ENCODE assay signal across 11 cellular contexts in the genomic region with DNA sequence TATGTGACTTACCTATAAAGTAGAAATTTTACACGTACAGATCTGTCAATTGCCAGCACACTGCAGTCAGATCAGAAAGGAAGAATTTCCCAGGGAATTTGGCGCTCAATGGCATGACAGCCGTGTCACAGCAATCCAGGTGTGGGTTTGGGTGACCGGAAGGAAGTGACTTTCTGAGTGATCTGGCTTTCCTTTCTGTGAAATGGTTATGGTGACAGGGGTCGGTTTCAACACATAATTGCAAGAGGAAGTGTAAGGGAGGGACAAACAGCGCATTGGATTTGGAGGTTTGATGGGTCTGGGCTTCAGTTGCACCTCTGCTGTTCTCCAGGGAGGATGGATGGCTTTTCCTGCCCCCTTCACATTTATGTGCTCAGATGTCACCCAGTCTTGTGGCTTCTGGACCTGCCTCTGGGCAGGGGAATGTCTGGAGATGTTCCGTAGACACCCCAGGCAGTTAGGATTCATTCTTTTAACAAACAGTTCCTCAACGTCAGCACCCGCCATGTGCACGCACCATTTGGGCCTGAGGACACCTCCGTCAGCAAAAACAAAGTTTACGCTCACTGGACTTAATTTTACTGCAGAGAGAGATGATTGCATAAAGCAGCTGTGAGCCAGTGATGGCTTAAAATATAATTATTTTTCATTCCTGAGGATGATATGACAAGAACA. TPM values are rescaled to one million over a fixed set of nuclear protein-coding genes. Genes with fewer than 3 reads are reported as not detected.
DNase-seq lines count a peak whose midpoint lies in the region; ATAC-seq and TF ChIP-seq lines count a peak whose summit lies in the region.
"Had no signal": no experiment of that assay in that cellular context is flagged by ENCODE, and none has a peak within 500 bp of the region (broad histone marks: within the 10 kb centered on the region; RNA-seq: fewer than 3 reads in every experiment).

No MANE protein-coding gene starts in this region.

- H3K27me3 Mint-ChIP-seq in activated T-cell treated with anti-CD3 and anti-CD28 coated beads, Interleukin-2, amount 50 U/mL, for 72 hours (ENCODE audit: low read depth), result no peaks in the 10 kb centered on the region

- DNase-seq in activated T-cell treated with anti-CD3 and anti-CD28 coated beads, Interleukin-2, amount 50 U/mL, for 72 hours, result no peak
- no peak for DNase-seq in activated T-cell treated with anti-CD3 and anti-CD28 coated beads, Interleukin-2, amount 50 U/mL, for 48 hours
- DNase-seq in NOMO-1 treated with DMSO at 0.1 percent for 48 hours (lab: John Stamatoyannopoulos, UW; ENCODE audit: unreplicated experiment) (peak; percentile 65), fibroblast of villous mesenchyme (ENCODE audit: low read depth) (peak; percentile 96), stomach (no peak), NCI-H1105 (lab: John Stamatoyannopoulos, UW) (no peak), DMS153 treated with DMSO at 0.1 percent for 48 hours (lab: John Stamatoyannopoulos, UW; ENCODE audit: unreplicated experiment) (no peak), ascending aorta (ENCODE audit: low spot score in 2 of 2) (no peak)
- DNase-seq: MG63, NCI-H526, SJCRH30 had no signal

- intact Hi-C loops in stomach (cut with DNase I; ENCODE audit: low total_unique reads), result no loop called here
- intact Hi-C loops in ascending aorta (cut with DNase I), result no loop called here

- TF ChIP-seq CTCF in fibroblast of villous mesenchyme (IDR thresholded peaks at IDR 0.05; ENCODE audit: insufficient read depth, low read depth, low read length) (no peak), stomach (IDR thresholded peaks at IDR 0.05) (no peak), ascending aorta (IDR thresholded peaks at IDR 0.05) (no peak)

- peak; percentile 53 for TF ChIP-seq EP300 in stomach (IDR thresholded peaks at IDR 0.05)

- H3K4me1 Mint-ChIP-seq in activated T-cell treated with anti-CD3 and anti-CD28 coated beads, Interleukin-2, amount 50 U/mL, for 72 hours (ENCODE audit: low read depth), result peaks cover 79% of the 10 kb centered on the region

- whole genome bisulfite sequencing in stomach, 5 donors, result 75 to 81% (median 77%) methylated on average over 12 of the region's 12 CpGs

- TF ChIP-seq POLR2A in stomach (IDR thresholded peaks at IDR 0.05), result no peak

- no peaks in the 10 kb centered on the region for H3K9me3 Mint-ChIP-seq in activated T-cell treated with anti-CD3 and anti-CD28 coated beads, Interleukin-2, amount 50 U/mL, for 72 hours

- H3K36me3 Mint-ChIP-seq in activated T-cell treated with anti-CD3 and anti-CD28 coated beads, Interleukin-2, amount 50 U/mL, for 72 hours (ENCODE audit: insufficient read depth in 2 of 2), result peaks cover 4 to 19% of the 10 kb centered on the region in 2 donors

- no peak overlapping the region for H3K4me3 ChIP-seq in fibroblast of villous mesenchyme (ENCODE audit: low read depth, low read length)
- no peak overlapping the region for H3K4me3 ChIP-seq in stomach
- H3K4me3 ChIP-seq in ascending aorta, result no peak overlapping the region
- H3K4me3 ChIP-seq: MG63, SJCRH30 had no signal

- peaks cover 0 to 19% (median 7%) of the 10 kb centered on the region in 4 donors for H3K36me3 ChIP-seq in stomach
- no peaks in the 10 kb centered on the region for H3K36me3 ChIP-seq in ascending aorta
- H3K36me3 ChIP-seq: MG63, SJCRH30 had no signal

- H3K4me1 ChIP-seq in stomach, result peaks cover 25 to 83% (median 43%) of the 10 kb centered on the region in 4 donors
- peaks cover 0 to 8% of the 10 kb centered on the region in 2 donors for H3K4me1 ChIP-seq in ascending aorta
- H3K4me1 ChIP-seq: SJCRH30 had no signal

- peak overlapping the region; percentile 79 for H3K27ac Mint-ChIP-seq in activated T-cell treated with anti-CD3 and anti-CD28 coated beads, Interleukin-2, amount 50 U/mL, for 72 hours

- ATAC-seq in activated T-cell treated with anti-CD3 and anti-CD28 coated beads, Interleukin-2, amount 50 U/mL, for 72 hours (replicated peaks in 1 of 2), result no peak

- H3K27me3 ChIP-seq in stomach, result no peaks in the 10 kb centered on the region
- no peaks in the 10 kb centered on the region for H3K27me3 ChIP-seq in ascending aorta
- H3K27me3 ChIP-seq: MG63, SJCRH30 had no signal

- H3K9me3 ChIP-seq in stomach, result no peaks in the 10 kb centered on the region
- H3K9me3 ChIP-seq in ascending aorta, result no peaks in the 10 kb centered on the region
- H3K9me3 ChIP-seq: MG63, SJCRH30 had no signal

- H3K27ac ChIP-seq in stomach, result peak overlapping the region in 4 of 5 donors; percentile 34 to 91 (median 76)
- H3K27ac ChIP-seq in ascending aorta, result no peak overlapping the region
- H3K27ac ChIP-seq: SJCRH30 had no signal

- peak overlapping the region in 1 of 2 donors; percentile 33 for H3K4me3 Mint-ChIP-seq in activated T-cell treated with anti-CD3 and anti-CD28 coated beads, Interleukin-2, amount 50 U/mL, for 72 hours

RNA-seq across cellular contexts. Expression of a gene that starts 37.1 kb away (rescaled TPM):
- total RNA-seq in activated T-cell treated with anti-CD3 and anti-CD28 coated beads, Interleukin-2, amount 50 U/mL, for 72 hours, result 100 to 1,000 TPM; 101 to 107 TPM
- total RNA-seq in fibroblast of villous mesenchyme (3.9 and 5.2 TPM in 2 replicates), stomach (100 to 1,000 TPM in 1 of 5 donors, 10 to 100 TPM in 4; 30.4 to 407 (median 43.8) TPM), ascending aorta (8.1 TPM)
- polyA plus RNA-seq in stomach, result 10 to 100 TPM in 1 of 3 donors, 1 to 10 TPM in 2; 7.9 to 16.8 (median 8.1) TPM

Comparison
In these comparisons a context has a peak if more than half of its experiments do, and no peak if none do; other contexts are left out.
1. DNase-seq: peak in NOMO-1 treated with DMSO at 0.1 percent for 48 hours (single experiment) and fibroblast of villous mesenchyme (single experiment); none in activated T-cell treated with anti-CD3 and anti-CD28 coated beads, Interleukin-2, amount 50 U/mL, for 72 hours (0 of 2), activated T-cell treated with anti-CD3 and anti-CD28 coated beads, Interleukin-2, amount 50 U/mL, for 48 hours (0 of 2), stomach (single experiment), NCI-H1105 (single experiment), DMS153 treated with DMSO at 0.1 percent for 48 hours (single experiment) and ascending aorta (0 of 2).
2. H3K27ac ChIP-seq: peak in stomach (4 of 5); none in ascending aorta (0 of 2).